Comparison of ENCODE assay signal across 10 cellular contexts in the genomic region with DNA sequence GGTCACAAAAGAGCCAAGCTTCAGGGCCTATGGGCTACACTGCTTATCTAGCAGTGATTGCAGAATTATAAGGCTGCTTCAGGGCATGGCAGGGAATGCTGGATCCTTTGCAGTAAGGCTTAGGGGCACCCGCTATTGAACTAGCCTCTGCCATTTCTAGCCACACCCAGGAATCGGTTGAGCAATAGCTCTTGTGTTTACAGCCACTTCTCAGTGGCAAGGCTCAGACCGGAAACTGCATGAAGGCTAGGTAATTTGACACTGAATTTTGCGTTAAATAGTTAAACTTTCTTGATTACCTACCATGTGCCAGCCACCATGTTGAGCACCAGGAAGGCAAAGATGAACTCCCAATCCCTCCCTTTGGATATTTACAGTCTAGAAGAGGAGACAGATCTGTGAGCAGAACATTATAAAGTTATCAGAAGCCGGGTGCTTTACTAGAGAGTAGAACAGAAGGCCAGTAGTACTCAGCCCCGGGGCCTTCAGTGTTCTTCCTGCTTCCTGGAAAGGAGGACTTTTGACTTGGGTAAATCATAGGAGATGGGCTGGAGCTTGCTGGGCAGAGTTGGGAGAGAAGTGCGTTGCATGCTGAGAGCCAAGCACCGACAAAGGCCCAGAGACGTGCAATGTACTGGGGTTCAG.
DNase-seq lines count a peak whose midpoint lies in the region; ATAC-seq and TF ChIP-seq lines count a peak whose summit lies in the region.
"Had no signal": no experiment of that assay in that cellular context is flagged by ENCODE, and none has a peak within 500 bp of the region (broad histone marks: within the 10 kb centered on the region; RNA-seq: fewer than 3 reads in every experiment).

No MANE protein-coding gene starts in this region.

- WGBS in transverse colon (ENCODE audit: low coverage in 1 of 2), 2 donors, result 41 to 67% methylated on average over 3 to 9 of the region's 9 CpGs

- H3K9ac ChIP-seq in NT2/D1 (ENCODE audit: insufficient read length, low read depth), result peak overlapping the region; percentile 2

- ATAC-seq in HG03039 (IDR thresholded peaks at IDR 0.05; ENCODE audit: unreplicated experiment), result no peak
- ATAC-seq: T-cell had no signal

- TF ChIP-seq POLR2A in transverse colon (IDR thresholded peaks at IDR 0.05), result no peak

- no peaks in the 10 kb centered on the region for H3K9me3 ChIP-seq in NT2/D1 (ENCODE audit: insufficient read depth, low read length)
- no peaks in the 10 kb centered on the region for H3K9me3 ChIP-seq in transverse colon
- H3K9me3 ChIP-seq: thoracic aorta had no signal

- in situ Hi-C loops in transverse colon (cut with MboI; ENCODE audit: low pct_ligation_motif_present in 1 of 4, low pct_unique_long_range_greater_than_20kb in 1 of 4, low sequenced_read_pairs in 3 of 4), result no loop called here

- no peak for TF ChIP-seq CTCF in fibroblast of the aortic adventitia (IDR thresholded peaks at IDR 0.05; ENCODE audit: insufficient read depth, low read length)
- no peak for TF ChIP-seq CTCF in transverse colon (IDR thresholded peaks at IDR 0.05)
- no peak for TF ChIP-seq CTCF in GM20000 (IDR thresholded peaks at IDR 0.05; ENCODE audit: extremely low read depth, missing control alignments)

- intact Hi-C loops in transverse colon (cut with DNase I; ENCODE audit: low total_unique reads), result no loop called here

- no peaks in the 10 kb centered on the region for H3K27me3 ChIP-seq in NT2/D1 (ENCODE audit: insufficient read depth, insufficient read length)
- H3K27me3 ChIP-seq in transverse colon, result no peaks in the 10 kb centered on the region

- H3K4me3 ChIP-seq in NT2/D1 (ENCODE audit: insufficient read length, low read depth) (no peak overlapping the region), fibroblast of the aortic adventitia (ENCODE audit: low read depth, low read length) (no peak overlapping the region), transverse colon (no peak overlapping the region)
- H3K4me3 ChIP-seq: thoracic aorta had no signal

- H3K36me3 ChIP-seq in NT2/D1 (ENCODE audit: insufficient read depth, insufficient read length, low read length) (no peaks in the 10 kb centered on the region), transverse colon (no peaks in the 10 kb centered on the region)
- H3K36me3 ChIP-seq: thoracic aorta had no signal

- H3K4me1 ChIP-seq in NT2/D1 (ENCODE audit: insufficient read depth, insufficient read length), result peaks cover 11% of the 10 kb centered on the region
- H3K4me1 ChIP-seq in transverse colon, result peaks cover 5 to 23% (median 12%) of the 10 kb centered on the region in 4 donors

- no peak for TF ChIP-seq EP300 in transverse colon (IDR thresholded peaks at IDR 0.05; ENCODE audit: low read depth)

- DNase-seq in NCI-H2107 (lab: John Stamatoyannopoulos, UW), result peak; percentile 92
- no peak for DNase-seq in NCI-H2107 treated with DMSO at 0.1 percent for 48 hours (lab: John Stamatoyannopoulos, UW; ENCODE audit: unreplicated experiment)
- DNase-seq in NT2/D1 (ENCODE audit: low read depth, low spot score), result no peak
- DNase-seq in fibroblast of the aortic adventitia (ENCODE audit: low read depth), result peak; percentile 47
- DNase-seq in transverse colon, result peak; percentile 71
- no peak for DNase-seq in GM20000 (ENCODE audit: low spot score)
- no peak for DNase-seq in SW 1271 (lab: John Stamatoyannopoulos, UW)

- peak overlapping the region; percentile 67 to 80 (median 76) for H3K27ac ChIP-seq in transverse colon
- H3K27ac ChIP-seq: thoracic aorta had no signal

Comparison
In these comparisons a context has a peak if more than half of its experiments do, and no peak if none do; other contexts are left out.
1. DNase-seq: peak in NCI-H2107 (single experiment), fibroblast of the aortic adventitia (single experiment) and transverse colon (single experiment); none in NCI-H2107 treated with DMSO at 0.1 percent for 48 hours (single experiment), NT2/D1 (single experiment), GM20000 (single experiment) and SW 1271 (0 of 2).